12 cellular contexts compared by ENCODE assay signal in genomic region chr2:69831354-69831905, GRCh38. TPM values are rescaled to one million over a fixed set of nuclear protein-coding genes. Genes with fewer than 3 reads are reported as not detected.
DNase-seq lines count a peak whose midpoint lies in the region; ATAC-seq, FAIRE-seq and TF ChIP-seq lines count a peak whose summit lies in the region.
"Had no signal": no experiment of that assay in that cellular context is flagged by ENCODE, and none has a peak within 500 bp of the region (broad histone marks: within the 10 kb centered on the region; RNA-seq: fewer than 3 reads in every experiment).

No MANE protein-coding gene starts in this region.

- no peaks in the 10 kb centered on the region for H3K36me3 ChIP-seq in iPS-15b (ENCODE audit: control insufficient read depth, insufficient read depth, low read length)

- no peak overlapping the region for H3K27ac Mint-ChIP-seq in activated naive CD4-positive, alpha-beta T cell treated with anti-CD3 and anti-CD28 coated beads for 36 hours
- H3K27ac Mint-ChIP-seq in activated naive CD4-positive, alpha-beta T cell treated with anti-CD3 and anti-CD28 coated beads, Interleukin-2, amount 50 U/mL, for 72 hours, result no peak overlapping the region
- H3K27ac Mint-ChIP-seq in stimulated activated memory B cell treated with anti-CD40 and anti-IgM and Interleukin-4, amounts not matched to agents 10 μg/mL and 1 μg/mL and 100 μg/mL, for 72 hours, result no peak overlapping the region

- no peaks in the 10 kb centered on the region for H3K4me1 ChIP-seq in iPS-15b (ENCODE audit: control insufficient read depth, insufficient read depth, low read length)

- intact Hi-C loops in activated naive CD4-positive, alpha-beta T cell treated with anti-CD3 and anti-CD28 coated beads for 36 hours (cut with micrococcal nuclease), result no loop called here

- DNase-seq in activated naive CD4-positive, alpha-beta T cell treated with anti-CD3 and anti-CD28 coated beads for 36 hours, result no peak
- DNase-seq in activated naive CD4-positive, alpha-beta T cell treated with anti-CD3 and anti-CD28 coated beads, Interleukin-2, amount 50 U/mL, for 72 hours (ENCODE audit: low spot score in 2 of 2), result no peak
- DNase-seq in frontal cortex (ENCODE audit: low spot score in 2 of 2) (no peak), pons (ENCODE audit: low spot score) (no peak)
- DNase-seq: body of pancreas; foreskin melanocyte; stimulated activated CD4-positive, alpha-beta T cell treated with anti-CD3 and anti-CD28 coated beads, Interleukin-15, amount 100 ng/mL, for 24 hours had no signal

- peaks cover 14% of the 10 kb centered on the region for H3K36me3 Mint-ChIP-seq in activated naive CD4-positive, alpha-beta T cell treated with anti-CD3 and anti-CD28 coated beads for 36 hours (ENCODE audit: low read depth)
- peaks cover 16 to 23% of the 10 kb centered on the region in 2 donors for H3K36me3 Mint-ChIP-seq in activated naive CD4-positive, alpha-beta T cell treated with anti-CD3 and anti-CD28 coated beads, Interleukin-2, amount 50 U/mL, for 72 hours
- H3K36me3 Mint-ChIP-seq in stimulated activated memory B cell treated with anti-CD40 and anti-IgM and Interleukin-4, amounts not matched to agents 10 μg/mL and 1 μg/mL and 100 μg/mL, for 72 hours, result peaks cover 18% of the 10 kb centered on the region

- CTCF ChIA-PET in activated naive CD4-positive, alpha-beta T cell treated with anti-CD3 and anti-CD28 coated beads for 36 hours (lab: Charles Lee), result no interaction called here

- H3K9ac ChIP-seq in iPS-15b (ENCODE audit: low read depth, low read length), result no peak overlapping the region

- no peak for ATAC-seq in activated naive CD4-positive, alpha-beta T cell treated with anti-CD3 and anti-CD28 coated beads, Interleukin-2, amount 50 U/mL, for 72 hours
- ATAC-seq in stimulated activated memory B cell treated with anti-CD40 and anti-IgM and Interleukin-4, amounts not matched to agents 10 μg/mL and 1 μg/mL and 100 μg/mL, for 72 hours, result no peak
- ATAC-seq in GM18502 (IDR thresholded peaks at IDR 0.05; ENCODE audit: poor library complexity, unreplicated experiment), result no peak
- ATAC-seq: body of pancreas had no signal

- peak overlapping the region; percentile 36 for H3K4me3 Mint-ChIP-seq in activated naive CD4-positive, alpha-beta T cell treated with anti-CD3 and anti-CD28 coated beads for 36 hours
- peak overlapping the region; percentile 41 for H3K4me3 Mint-ChIP-seq in stimulated activated memory B cell treated with anti-CD40 and anti-IgM and Interleukin-4, amounts not matched to agents 10 μg/mL and 1 μg/mL and 100 μg/mL, for 72 hours

- H3K4me3 ChIP-seq in iPS-15b (ENCODE audit: low read depth, low read length), result peak overlapping the region; percentile 3
- H3K4me3 ChIP-seq: body of pancreas, lung had no signal

- no peaks in the 10 kb centered on the region for H3K9me3 Mint-ChIP-seq in activated naive CD4-positive, alpha-beta T cell treated with anti-CD3 and anti-CD28 coated beads for 36 hours
- no peaks in the 10 kb centered on the region for H3K9me3 Mint-ChIP-seq in activated naive CD4-positive, alpha-beta T cell treated with anti-CD3 and anti-CD28 coated beads, Interleukin-2, amount 50 U/mL, for 72 hours
- no peaks in the 10 kb centered on the region for H3K9me3 Mint-ChIP-seq in stimulated activated memory B cell treated with anti-CD40 and anti-IgM and Interleukin-4, amounts not matched to agents 10 μg/mL and 1 μg/mL and 100 μg/mL, for 72 hours

- no peak for FAIRE-seq in frontal cortex (lab: Jason Lieb, UNC)

- no peaks in the 10 kb centered on the region for H3K9me3 ChIP-seq in iPS-15b (ENCODE audit: control insufficient read depth, insufficient read depth, low read length)
- H3K9me3 ChIP-seq: body of pancreas had no signal

- no peaks in the 10 kb centered on the region for H3K27me3 ChIP-seq in iPS-15b (ENCODE audit: control insufficient read depth, insufficient read depth, low read length)
- H3K27me3 ChIP-seq: body of pancreas had no signal

- H3K27ac ChIP-seq in VCaP, result peak overlapping the region; percentile 89
- H3K27ac ChIP-seq: body of pancreas had no signal

- H3K27me3 Mint-ChIP-seq in activated naive CD4-positive, alpha-beta T cell treated with anti-CD3 and anti-CD28 coated beads for 36 hours (ENCODE audit: low read depth), result no peaks in the 10 kb centered on the region
- no peaks in the 10 kb centered on the region for H3K27me3 Mint-ChIP-seq in stimulated activated memory B cell treated with anti-CD40 and anti-IgM and Interleukin-4, amounts not matched to agents 10 μg/mL and 1 μg/mL and 100 μg/mL, for 72 hours

- TF ChIP-seq CTCF in VCaP (conservative IDR thresholded peaks at IDR 0.05), result no peak

- H3K4me1 Mint-ChIP-seq in activated naive CD4-positive, alpha-beta T cell treated with anti-CD3 and anti-CD28 coated beads for 36 hours (ENCODE audit: low read depth), result peaks cover 64% of the 10 kb centered on the region
- peaks cover 60% of the 10 kb centered on the region for H3K4me1 Mint-ChIP-seq in stimulated activated memory B cell treated with anti-CD40 and anti-IgM and Interleukin-4, amounts not matched to agents 10 μg/mL and 1 μg/mL and 100 μg/mL, for 72 hours

RNA-seq across cellular contexts. Expression of gene GMCL1, which starts 2.0 kb away (rescaled TPM):
- 10 to 100 TPM; 15.9 to 19.4 TPM for total RNA-seq in activated naive CD4-positive, alpha-beta T cell treated with anti-CD3 and anti-CD28 coated beads for 36 hours
- total RNA-seq in activated naive CD4-positive, alpha-beta T cell treated with anti-CD3 and anti-CD28 coated beads, Interleukin-2, amount 50 U/mL, for 72 hours, result 10 to 100 TPM; 22.8 to 44.9 TPM
- 13.5 TPM for total RNA-seq in frontal cortex
